In the genomic region with DNA sequence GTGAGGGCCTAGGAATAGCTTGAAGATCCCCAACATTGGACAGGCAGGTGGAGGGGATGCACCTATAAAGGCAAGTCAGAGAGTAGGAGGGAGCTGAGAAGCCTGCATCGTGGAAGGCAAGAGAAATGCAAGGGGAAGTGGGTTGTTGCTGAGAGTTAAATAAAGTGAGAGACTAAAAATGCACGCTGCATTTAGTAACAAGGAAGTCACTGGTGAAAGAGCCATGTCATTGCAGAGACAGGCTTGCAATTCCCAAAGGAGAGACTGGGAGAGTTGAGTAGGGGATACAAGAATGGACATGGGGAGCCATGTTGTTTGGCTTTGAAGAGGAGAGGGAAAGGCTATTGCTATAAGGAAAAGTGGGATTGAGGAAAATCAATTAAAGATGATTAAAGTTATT, we compare ENCODE assay signal across 15 cellular contexts.
DNase-seq lines count a peak whose midpoint lies in the region; ATAC-seq and TF ChIP-seq lines count a peak whose summit lies in the region.
"Had no signal": no experiment of that assay in that cellular context is flagged by ENCODE, and none has a peak within 500 bp of the region (broad histone marks: within the 10 kb centered on the region; RNA-seq: fewer than 3 reads in every experiment).

No MANE protein-coding gene starts in this region.

- H3K27ac ChIP-seq in mesenchymal stem cell (ENCODE audit: low read length, poor library complexity, severe bottlenecking) (no peak overlapping the region), left ventricle myocardium inferior (replicated peaks) (no peak overlapping the region)
- H3K27ac ChIP-seq: colonic mucosa, vagina had no signal

- TF ChIP-seq CTCF in GM10266 (IDR thresholded peaks at IDR 0.05; ENCODE audit: control insufficient read depth, insufficient read depth, low read depth, missing control alignments) (no peak), GM20000 (IDR thresholded peaks at IDR 0.05; ENCODE audit: extremely low read depth, missing control alignments) (no peak), left ventricle myocardium inferior (IDR thresholded peaks at IDR 0.05; ENCODE audit: borderline replicate concordance) (no peak)

- H2BK5ac ChIP-seq in mesenchymal stem cell (ENCODE audit: low read depth, low read length, poor library complexity, severe bottlenecking): no peak overlapping the region

- H2BK12ac ChIP-seq in mesenchymal stem cell (ENCODE audit: low read length in 2 of 2): peak overlapping the region; percentile 1 to 15

- H3K79me1 ChIP-seq in mesenchymal stem cell (replicated peaks; ENCODE audit: low read length, poor library complexity, severe bottlenecking): no peaks in the 10 kb centered on the region

- no peak overlapping the region for H3K23ac ChIP-seq in mesenchymal stem cell (ENCODE audit: low read length in 2 of 2)

- no peak overlapping the region for H4K8ac ChIP-seq in mesenchymal stem cell (ENCODE audit: low read length)

- intact Hi-C loops in left ventricle myocardium inferior (cut with micrococcal nuclease): no loop called here

- H3K4me3 ChIP-seq in mesenchymal stem cell (ENCODE audit: insufficient read depth in 1 of 2, low read depth in 1 of 2, low read length in 2 of 2) (no peak overlapping the region), left ventricle myocardium inferior (no peak overlapping the region)
- H3K4me3 ChIP-seq: colonic mucosa, vagina had no signal

- H3K4me2 ChIP-seq in mesenchymal stem cell (ENCODE audit: low read length, poor library complexity, severe bottlenecking): no peak overlapping the region

- no peak overlapping the region for H2BK15ac ChIP-seq in mesenchymal stem cell (ENCODE audit: low read depth, poor library complexity, severe bottlenecking)

- no peak for ATAC-seq in HG03280 (IDR thresholded peaks at IDR 0.05; ENCODE audit: unreplicated experiment)
- ATAC-seq: WTC11 had no signal

- H3K9me3 ChIP-seq in mesenchymal stem cell (ENCODE audit: control insufficient read depth, low read length) (no peaks in the 10 kb centered on the region), left ventricle myocardium inferior (replicated peaks) (no peaks in the 10 kb centered on the region)
- H3K9me3 ChIP-seq: colonic mucosa, vagina had no signal

- no peak overlapping the region for H3K9ac ChIP-seq in mesenchymal stem cell (ENCODE audit: low read length)

- H3K4me1 ChIP-seq in mesenchymal stem cell (ENCODE audit: control insufficient read depth, insufficient read depth, low read depth, low read length) (peaks cover 25% of the 10 kb centered on the region), left ventricle myocardium inferior (peaks cover 14% of the 10 kb centered on the region)
- H3K4me1 ChIP-seq: colonic mucosa had no signal

- H3K27me3 ChIP-seq in mesenchymal stem cell (ENCODE audit: control insufficient read depth in 1 of 2, insufficient read depth in 1 of 2, low read length in 2 of 2): no peaks in the 10 kb centered on the region
- no peaks in the 10 kb centered on the region for H3K27me3 ChIP-seq in left ventricle myocardium inferior (ENCODE audit: low read depth)
- H3K27me3 ChIP-seq: colonic mucosa, vagina had no signal

- no peak overlapping the region for H4K91ac ChIP-seq in mesenchymal stem cell (ENCODE audit: low read length)

- no peak overlapping the region for H2AFZ ChIP-seq in mesenchymal stem cell (ENCODE audit: low read depth, low read length)

- peak; percentile 39 for DNase-seq in GM10266 (ENCODE audit: extremely low spot score)
- peak; percentile 41 for DNase-seq in GM20000 (ENCODE audit: low spot score)
- DNase-seq in NAMALWA (ENCODE audit: low spot score): peak; percentile 32
- DNase-seq in mesenchymal stem cell: no peak
- no peak for DNase-seq in left ventricle myocardium inferior
- no peak for DNase-seq in activated effector memory CD4-positive, alpha-beta T cell treated with Interleukin-2 at 50 U/mL for 16 hours
- DNase-seq: activated naive CD8-positive, alpha-beta T cell treated with anti-CD3 and anti-CD28 coated beads for 36 hours; colonic mucosa; hippocampal formation; NCI-H1092; NCI-H2029 treated with DMSO at 0.1 percent for 48 hours; SHP77 treated with DMSO at 0.1 percent for 48 hours had no signal

- H2AK5ac ChIP-seq in mesenchymal stem cell (ENCODE audit: low read length, severe bottlenecking): no peak overlapping the region

- H3K4ac ChIP-seq in mesenchymal stem cell (ENCODE audit: low read depth in 1 of 2, low read length in 2 of 2): peak overlapping the region in 1 of 2 experiments; percentile 7

- 88% methylated on average over 2 of the region's 2 CpGs for whole genome bisulfite sequencing in mesenchymal stem cell

- H3K36me3 ChIP-seq in mesenchymal stem cell (ENCODE audit: control insufficient read depth in 1 of 2, insufficient read depth in 2 of 2, low read depth in 1 of 2, low read length in 2 of 2) (no peaks in the 10 kb centered on the region), left ventricle myocardium inferior (no peaks in the 10 kb centered on the region)
- H3K36me3 ChIP-seq: colonic mucosa, vagina had no signal

- peak overlapping the region in 1 of 2 experiments; percentile 67 for H3K18ac ChIP-seq in mesenchymal stem cell (ENCODE audit: low read depth in 1 of 2, low read length in 2 of 2)

- H2BK120ac ChIP-seq in mesenchymal stem cell (ENCODE audit: low read depth, low read length): no peak overlapping the region

- no peak overlapping the region for H3K14ac ChIP-seq in mesenchymal stem cell (ENCODE audit: low read length in 2 of 2)

Comparison
In these comparisons a context has a peak if more than half of its experiments do, and no peak if none do; other contexts are left out.
1. DNase-seq: peak in GM10266 (single experiment), GM20000 (single experiment) and NAMALWA (single experiment); none in mesenchymal stem cell (single experiment), left ventricle myocardium inferior (single experiment) and activated effector memory CD4-positive, alpha-beta T cell treated with Interleukin-2 at 50 U/mL for 16 hours (single experiment).